Comparison of ENCODE assay signal across 10 cellular contexts in genomic region chr1:32464191-32464715, GRCh38. TPM values are rescaled to one million over a fixed set of nuclear protein-coding genes. Genes with fewer than 3 reads are reported as not detected.
DNase-seq lines count a peak whose midpoint lies in the region; ATAC-seq, FAIRE-seq and TF ChIP-seq lines count a peak whose summit lies in the region.
"Had no signal": no experiment of that assay in that cellular context is flagged by ENCODE, and none has a peak within 500 bp of the region (broad histone marks: within the 10 kb centered on the region; RNA-seq: fewer than 3 reads in every experiment).

No MANE protein-coding gene starts in this region.

- no peak overlapping the region for H3K27ac ChIP-seq in HCT116 (ENCODE audit: low read depth, low read length)
- H3K27ac ChIP-seq in gastroesophageal sphincter = no peak overlapping the region
- H3K27ac ChIP-seq: KMS-11, neutrophil had no signal

- TF ChIP-seq CTCF in HCT116 (IDR thresholded peaks at IDR 0.05 in 2 of 3, conservative IDR thresholded peaks at IDR 0.05 in 1 of 3; ENCODE audit: borderline replicate concordance in 1 of 3, insufficient read depth in 1 of 3, low read depth in 2 of 3, low read length in 2 of 3) = no peak
- no peak for TF ChIP-seq CTCF in gastroesophageal sphincter (IDR thresholded peaks at IDR 0.05)
- TF ChIP-seq CTCF in progenitor cell of endocrine pancreas (IDR thresholded peaks at IDR 0.05; ENCODE audit: unreplicated experiment) = no peak

- H3K79me2 ChIP-seq in HCT116 (ENCODE audit: insufficient read depth, low read length) = no peaks in the 10 kb centered on the region

- no peak for TF ChIP-seq RAD21 in HCT116 (IDR thresholded peaks at IDR 0.05; ENCODE audit: low read depth)

- H3K4me3 ChIP-seq in HCT116 (replicated peaks in 1 of 2; ENCODE audit: low read depth in 1 of 2, low read length in 2 of 2) (no peak overlapping the region), gastroesophageal sphincter (peak overlapping the region; percentile 6 to 54)

- TF ChIP-seq POLR2A in HCT116 (IDR thresholded peaks at IDR 0.05; ENCODE audit: borderline replicate concordance, extremely low read depth, insufficient read depth, insufficient read length) (no peak), gastroesophageal sphincter (IDR thresholded peaks at IDR 0.05) (no peak)

- RAD21 ChIA-PET in HCT116 (lab: Charles Lee; ENCODE audit: low non-redundant PET in 1 of 2, low total read pairs in 2 of 2, uncharacterized antibody in 2 of 2, unreplicated experiment in 2 of 2) = no interaction called here

- peak overlapping the region; percentile 88 for H3K4me2 ChIP-seq in HCT116 (ENCODE audit: low read length)
- H3K4me2 ChIP-seq: KMS-11 had no signal

- H3K36me3 ChIP-seq in HCT116 (ENCODE audit: control insufficient read depth in 1 of 2, insufficient read depth in 2 of 2, low read length in 2 of 2) (no peaks in the 10 kb centered on the region), gastroesophageal sphincter (no peaks in the 10 kb centered on the region)
- H3K36me3 ChIP-seq: neutrophil had no signal

- peaks cover 3% of the 10 kb centered on the region for H3K9me3 Mint-ChIP-seq in progenitor cell of endocrine pancreas (ENCODE audit: low read depth)

- WGBS in gastroesophageal sphincter (ENCODE audit: low coverage in 1 of 2), 2 donors = 1 to 5% methylated on average over 11 to 19 of the region's 19 CpGs

- H3K9me3 ChIP-seq in HCT116 (ENCODE audit: control insufficient read depth in 1 of 2, insufficient read depth in 1 of 2, low read depth in 1 of 2, low read length in 2 of 2) = peaks cover 0 to 5% of the 10 kb centered on the region in 2 experiments; a peak in 1 of 4 replicates
- H3K9me3 ChIP-seq in T-helper 17 cell (ENCODE audit: control insufficient read depth, low read length, poor library complexity, severe bottlenecking) = no peaks in the 10 kb centered on the region
- peaks cover 0 to 7% (median 0%) of the 10 kb centered on the region in 3 donors for H3K9me3 ChIP-seq in gastroesophageal sphincter

- H3K36me3 Mint-ChIP-seq in T-helper 17 cell (ENCODE audit: low read depth) = peaks cover 2% of the 10 kb centered on the region
- no peaks in the 10 kb centered on the region for H3K36me3 Mint-ChIP-seq in progenitor cell of endocrine pancreas (ENCODE audit: insufficient read depth)

- POLR2A ChIA-PET in HCT116 (lab: Charles Lee) = no interaction called here

- H3K27me3 Mint-ChIP-seq in T-helper 17 cell (peaks cover 61% of the 10 kb centered on the region), progenitor cell of endocrine pancreas (peaks cover 7% of the 10 kb centered on the region)

- intact Hi-C loops in HCT116 (cut with micrococcal nuclease) = no loop called here

- CTCF ChIA-PET in HCT116 (lab: Charles Lee) = interaction anchor here (0.9 kb wide), 1 partner anchor 15 kb away, joined by 3 read pairs; no protein-coding TSS in a partner anchor

- peak overlapping the region; percentile 86 for H2AFZ ChIP-seq in HCT116 (ENCODE audit: low read depth, low read length, poor library complexity, severe bottlenecking)

- H3K4me1 Mint-ChIP-seq in T-helper 17 cell = peaks cover 14% of the 10 kb centered on the region
- peaks cover 12% of the 10 kb centered on the region for H3K4me1 Mint-ChIP-seq in progenitor cell of endocrine pancreas (ENCODE audit: low read depth)

- H3K4me1 ChIP-seq in HCT116 (ENCODE audit: control insufficient read depth in 1 of 2, insufficient read depth in 2 of 2, low read length in 2 of 2) = peaks cover 0 to 7% of the 10 kb centered on the region in 2 experiments; a peak in 1 of 4 replicates
- peaks cover 0 to 18% (median 7%) of the 10 kb centered on the region in 3 donors for H3K4me1 ChIP-seq in gastroesophageal sphincter

- H3K4me3 Mint-ChIP-seq in T-helper 17 cell = peak overlapping the region; percentile 80
- peak overlapping the region; percentile 96 for H3K4me3 Mint-ChIP-seq in progenitor cell of endocrine pancreas (ENCODE audit: low read depth)

- no peaks in the 10 kb centered on the region for H3K27me3 ChIP-seq in HCT116 (ENCODE audit: insufficient read depth, low read length)
- H3K27me3 ChIP-seq in gastroesophageal sphincter = peaks cover 52% of the 10 kb centered on the region

- ATAC-seq in HCT116 (no peak), T-helper 17 cell (no peak), gastroesophageal sphincter (no peak), GM19463 (IDR thresholded peaks at IDR 0.05; ENCODE audit: unreplicated experiment) (no peak)

- no peaks in the 10 kb centered on the region for H3K9me2 ChIP-seq in HCT116 (ENCODE audit: insufficient read depth)

- no peak for TF ChIP-seq EP300 in gastroesophageal sphincter (IDR thresholded peaks at IDR 0.05)

- no peak overlapping the region for H3K9ac ChIP-seq in HCT116 (ENCODE audit: low read length)
- H3K9ac ChIP-seq: KMS-11 had no signal

- DNase-seq in HCT116 (ENCODE audit: low read depth, low spot score) (no peak), T-helper 17 cell (no peak), progenitor cell of endocrine pancreas (ENCODE audit: low spot score, unreplicated experiment) (no peak), NCI-H1436 treated with DMSO at 0.1 percent for 48 hours (lab: John Stamatoyannopoulos, UW) (no peak), AG20443 (ENCODE audit: low spot score) (no peak), frontal cortex (ENCODE audit: low spot score in 2 of 2) (no peak)

- no TSS peak for BruUV-seq in HCT116 (replicated peaks; lab: Mats Ljungman, UMichigan)

- no peaks in the 10 kb centered on the region for H4K20me1 ChIP-seq in HCT116 (ENCODE audit: insufficient read depth)

- no peak overlapping the region for H3K27ac Mint-ChIP-seq in T-helper 17 cell
- H3K27ac Mint-ChIP-seq in progenitor cell of endocrine pancreas = peak overlapping the region; percentile 87

- no peak for FAIRE-seq in frontal cortex (lab: Jason Lieb, UNC)

TF ChIP-seq in HCT116, 20 proteins besides CTCF, POLR2A, EP300 and RAD21:
- TF ChIP-seq JUND (IDR thresholded peaks at IDR 0.05) = no peak

RNA-seq across cellular contexts. Expression of gene ZBTB8B, which starts 0.6 kb away (rescaled TPM):
- total RNA-seq in HCT116 (2021; ENCODE audit: unreplicated experiment) (0.25 TPM), T-helper 17 cell (not detected), gastroesophageal sphincter (under 1 TPM in 2 of 4 donors, not detected in 2; under 0.01 to 0.16 TPM), progenitor cell of endocrine pancreas (4.3 and 4.7 TPM in 2 replicates), frontal cortex (15.9 TPM)
- 0.07 and 0.16 TPM in 2 replicates for polyA plus RNA-seq in HCT116 (2012)

Comparison
In these comparisons a context has a peak if more than half of its experiments do, and no peak if none do; other contexts are left out.
1. H3K4me3 ChIP-seq: peak in gastroesophageal sphincter (2 of 2); none in HCT116 (0 of 2).